ENCODE assay signal across 28 cellular contexts in genomic region chr2:180048256-180048655, GRCh38.
"Had no signal": no experiment of that assay in that cellular context is flagged by ENCODE, and none has a peak within 500 bp of the region (broad histone marks: within the 10 kb centered on the region; RNA-seq: fewer than 3 reads in every experiment).

No MANE protein-coding gene starts in this region.

- H3K9me3 ChIP-seq: gastrocnemius medialis, right lobe of liver, stomach, thyroid gland, upper lobe of left lung, vagina had no signal

- DNase-seq: activated CD4-positive, alpha-beta memory T cell treated with anti-CD3 and anti-CD28 coated beads, Interleukin-2, amount 10 ng/mL, durations not matched to agents 7 days and 5 days; activated CD4-positive, alpha-beta T cell treated with anti-CD3 and anti-CD28 coated beads for 1 hour; activated CD4-positive, alpha-beta T cell treated with anti-CD3 and anti-CD28 coated beads, Interleukin-2, amount 10 ng/mL, durations not matched to agents 7 days and 5 days; activated CD8-positive, alpha-beta memory T cell treated with anti-CD3 and anti-CD28 coated beads, Interleukin-2, amount 50 U/mL, for 48 hours; activated gamma-delta T cell; activated naive CD4-positive, alpha-beta T cell treated with anti-CD3 and anti-CD28 coated beads, Interleukin-2, amount 10 ng/mL, durations not matched to agents 7 days and 5 days; activated naive CD8-positive, alpha-beta T cell treated with anti-CD3 and anti-CD28 coated beads, Interleukin-2, amount 10 ng/mL, durations not matched to agents 7 days and 5 days; activated T-cell treated with anti-CD3 and anti-CD28 coated beads, Interleukin-2, amount 50 U/mL, for 24 hours; amniotic stem cell; cerebellar nuclear complex; cortex of kidney; effector memory CD8-positive, alpha-beta T cell; erythroblast; gastrocnemius medialis; islet precursor cell; left cardiac atrium; mammary epithelial cell; right lobe of liver; small intestine; stimulated activated CD4-positive, alpha-beta T cell treated with anti-CD3 and anti-CD28 coated beads, Interleukin-15, amount 100 ng/mL, for 24 hours; stimulated activated CD4-positive, alpha-beta T cell treated with anti-CD3 and anti-CD28 coated beads, Interleukin-2, amount 100 ng/mL, for 24 hours; stimulated activated naive B cell treated with anti-CD40 and anti-IgM and Interleukin-4, amounts not matched to agents 10 μg/mL and 1 μg/mL and 100 μg/mL, for 72 hours; stomach; thyroid gland; upper lobe of left lung had no signal

- H3K79me2 ChIP-seq: hepatocyte had no signal

- H2AFZ ChIP-seq: hepatocyte had no signal

- H3K36me3 ChIP-seq: cardiac muscle cell, gastrocnemius medialis, right lobe of liver, stomach, thyroid gland, upper lobe of left lung, vagina had no signal

- H3K4me3 ChIP-seq: cardiac muscle cell, gastrocnemius medialis, hepatocyte, right lobe of liver, stomach, thyroid gland, upper lobe of left lung, vagina had no signal

- ATAC-seq: effector memory CD8-positive, alpha-beta T cell; gastrocnemius medialis; left cardiac atrium; right lobe of liver; stimulated activated naive B cell treated with anti-CD40 and anti-IgM and Interleukin-4, amounts not matched to agents 10 μg/mL and 1 μg/mL and 100 μg/mL, for 72 hours had no signal

- H3K4me2 ChIP-seq: hepatocyte had no signal

- H3K27ac ChIP-seq: cardiac muscle cell, gastrocnemius medialis, hepatocyte, right lobe of liver, stomach, thyroid gland, upper lobe of left lung, vagina had no signal

- H3K27me3 ChIP-seq: cardiac muscle cell, gastrocnemius medialis, hepatocyte, right lobe of liver, stomach, thyroid gland, upper lobe of left lung, vagina had no signal

- H3K4me1 ChIP-seq: gastrocnemius medialis, right lobe of liver, stomach, thyroid gland, upper lobe of left lung, vagina had no signal
